In genomic region chr20:8782804-8783203, GRCh38 we compare ENCODE assay signal across 25 cellular contexts.
DNase-seq lines count a peak whose midpoint lies in the region; ATAC-seq, FAIRE-seq and TF ChIP-seq lines count a peak whose summit lies in the region.
"Had no signal": no experiment of that assay in that cellular context is flagged by ENCODE, and none has a peak within 500 bp of the region (broad histone marks: within the 10 kb centered on the region; RNA-seq: fewer than 3 reads in every experiment).

No MANE protein-coding gene starts in this region.

- H4K5ac ChIP-seq in IMR-90 (ENCODE audit: low read depth, low read length) (no peak overlapping the region), H1 (ENCODE audit: insufficient read length, low read depth, low read length) (no peak overlapping the region)

- H3K27ac ChIP-seq in ACC112 (ENCODE audit: low read depth, low read length): peak overlapping the region; percentile 74
- no peak overlapping the region for H3K27ac ChIP-seq in IMR-90 (ENCODE audit: insufficient read depth, low read length)
- H3K27ac ChIP-seq in H1 (ENCODE audit: low read depth, low read length): no peak overlapping the region
- H3K27ac ChIP-seq: A549, upper lobe of left lung had no signal

- H3K79me2 ChIP-seq in ACC112 (ENCODE audit: control insufficient read depth, insufficient read depth, low read length, unreplicated experiment) (no peaks in the 10 kb centered on the region), H1 (ENCODE audit: control insufficient read depth in 1 of 2, insufficient read depth in 2 of 2, low read length in 2 of 2) (no peaks in the 10 kb centered on the region)

- H3K4me3 ChIP-seq in ACC112 (ENCODE audit: low read depth, low read length) (peak overlapping the region; percentile 23; the same call in 1 of the 2 replicates), IMR-90 (ENCODE audit: insufficient read depth, low read depth, low read length) (no peak overlapping the region), H1 (ENCODE audit: extremely low read depth in 1 of 4, insufficient read depth in 2 of 4, low read depth in 3 of 4, low read length in 4 of 4) (no peak overlapping the region)
- H3K4me3 ChIP-seq: A549, K562, upper lobe of left lung had no signal

- no peak overlapping the region for H3K18ac ChIP-seq in IMR-90 (ENCODE audit: low read depth, low read length)
- no peak overlapping the region for H3K18ac ChIP-seq in H1 (ENCODE audit: extremely low read depth, low read length)

- FAIRE-seq in H1 (lab: Jason Lieb, UNC) (peak; percentile 48), D721Med (lab: Jason Lieb, UNC) (no peak)
- FAIRE-seq: A549, bronchial epithelial cell, H54, K562, kidney had no signal

- no peak overlapping the region for H3K4me2 ChIP-seq in IMR-90 (ENCODE audit: low read depth, low read length)
- no peak overlapping the region for H3K4me2 ChIP-seq in H1 (ENCODE audit: insufficient read depth in 1 of 2, low read depth in 2 of 2, low read length in 2 of 2)
- H3K4me2 ChIP-seq: A549 had no signal

- H4K8ac ChIP-seq in IMR-90 (ENCODE audit: low read depth in 2 of 2, low read length in 2 of 2): no peak overlapping the region
- no peak overlapping the region for H4K8ac ChIP-seq in H1 (ENCODE audit: extremely low read depth, insufficient read depth, low read length)

- no peak overlapping the region for H3K27ac Mint-ChIP-seq in nephron progenitor cell
- H3K27ac Mint-ChIP-seq: activated naive CD4-positive, alpha-beta T cell treated with anti-CD3 and anti-CD28 coated beads, Interleukin-2, amount 50 U/mL, for 72 hours; CD4-positive, alpha-beta T cell; T-helper 17 cell had no signal

- no peak for TF ChIP-seq EP300 in H1 (IDR thresholded peaks at IDR 0.05; ENCODE audit: borderline replicate concordance in 1 of 2, low read depth in 2 of 2, low read length in 2 of 2)

- H4K20me1 ChIP-seq in IMR-90 (ENCODE audit: insufficient read depth, low read length): no peaks in the 10 kb centered on the region
- H4K20me1 ChIP-seq in H1 (replicated peaks in 1 of 2; ENCODE audit: control insufficient read depth in 1 of 2, insufficient read depth in 2 of 2, low read length in 2 of 2): no peaks in the 10 kb centered on the region

- ATAC-seq in IMR-90 (ENCODE audit: low read depth): peak; percentile 48
- ATAC-seq in SK-N-SH treated with all-trans-retinoic acid at 6 μM for 48 hours: no peak
- ATAC-seq: A549; activated naive CD4-positive, alpha-beta T cell treated with anti-CD3 and anti-CD28 coated beads, Interleukin-2, amount 50 U/mL, for 72 hours; esophagus mucosa; K562; stimulated activated naive CD8-positive, alpha-beta T cell treated with anti-CD3 and anti-CD28 coated beads, Interleukin-15, Interleukin-2, amounts not matched to agents 100 U/mL and 50 U/mL, for 24 hours; T-helper 17 cell had no signal

- H2BK120ac ChIP-seq in IMR-90 (ENCODE audit: low read depth, low read length) (no peak overlapping the region), H1 (replicated peaks; ENCODE audit: low read depth, low read length) (no peak overlapping the region)

- TF ChIP-seq POLR2A in IMR-90 (IDR thresholded peaks at IDR 0.05; ENCODE audit: low read depth, low read length) (no peak), H1 (IDR thresholded peaks at IDR 0.05; ENCODE audit: control extremely low read depth in 1 of 2, low read depth in 2 of 2, low read length in 2 of 2) (no peak)

- H3K4me1 Mint-ChIP-seq in nephron progenitor cell: peaks cover 5% of the 10 kb centered on the region

- no peak overlapping the region for H3K23ac ChIP-seq in IMR-90 (ENCODE audit: low read depth, low read length)
- H3K23ac ChIP-seq in H1 (ENCODE audit: insufficient read length): no peak overlapping the region

- H3K4me1 ChIP-seq in ACC112 (ENCODE audit: control insufficient read depth, insufficient read depth, low read length, unreplicated experiment): peaks cover 27% of the 10 kb centered on the region
- H3K4me1 ChIP-seq in IMR-90 (ENCODE audit: control insufficient read depth, insufficient read depth, low read length): peaks cover 5% of the 10 kb centered on the region
- H3K4me1 ChIP-seq in H1 (replicated peaks in 1 of 4; ENCODE audit: control insufficient read depth in 3 of 4, insufficient read depth in 4 of 4, low read length in 3 of 4): peaks cover 0 to 2% (median 0%) of the 10 kb centered on the region in 4 experiments; a peak in 3 of 7 replicates
- H3K4me1 ChIP-seq: A549, upper lobe of left lung had no signal

- H3K36me3 ChIP-seq in ACC112 (ENCODE audit: insufficient read depth, low read length) (0 out of 2 replicates have a peak, but pooled peaks cover 3% of the 10 kb centered on the region), IMR-90 (ENCODE audit: control insufficient read depth, insufficient read depth, low read length) (peaks cover 3% of the 10 kb centered on the region; the same call in 1 of the 2 replicates), H1 (ENCODE audit: control insufficient read depth in 2 of 4, insufficient read depth in 4 of 4, low read length in 3 of 4) (no peaks in the 10 kb centered on the region; a peak in 1 of 8 replicates)
- H3K36me3 ChIP-seq: upper lobe of left lung had no signal

- POLR2A ChIA-PET in IMR-90 (lab: Charles Lee; ENCODE audit: unreplicated experiment): no interaction called here
- POLR2A ChIA-PET in H1 (lab: Charles Lee; ENCODE audit: partially characterized antibody): no interaction called here

- peaks cover 4% of the 10 kb centered on the region; the same call in 1 of the 2 replicates for H3K9me1 ChIP-seq in IMR-90 (ENCODE audit: insufficient read depth, low read length)

- H3K4ac ChIP-seq in IMR-90 (ENCODE audit: low read depth, low read length) (no peak overlapping the region), H1 (replicated peaks; ENCODE audit: insufficient read length, low read depth, low read length) (no peak overlapping the region)

- H2BK12ac ChIP-seq in H1 (ENCODE audit: low read depth, low read length): no peak overlapping the region

- dilution Hi-C loops in IMR-90 (cut with HindIII; ENCODE audit: low sequenced_read_pairs, unreplicated experiment): no loop called here

- H2BK20ac ChIP-seq in IMR-90 (ENCODE audit: low read depth, low read length) (no peak overlapping the region), H1 (ENCODE audit: low read length) (no peak overlapping the region)

- H3K79me1 ChIP-seq in IMR-90 (ENCODE audit: low read depth in 1 of 2, low read length in 2 of 2) (no peaks in the 10 kb centered on the region), H1 (ENCODE audit: low read depth, low read length) (no peaks in the 10 kb centered on the region)

- no peak overlapping the region for H3K9ac ChIP-seq in IMR-90 (ENCODE audit: low read depth, low read length)
- no peak overlapping the region for H3K9ac ChIP-seq in H1 (replicated peaks in 1 of 4; ENCODE audit: extremely low read depth in 1 of 4, low read depth in 3 of 4, low read length in 3 of 4)

- peak overlapping the region; percentile 39 for H2BK5ac ChIP-seq in IMR-90 (ENCODE audit: low read depth, low read length, poor library complexity, severe bottlenecking)
- no peak overlapping the region for H2BK5ac ChIP-seq in H1 (ENCODE audit: low read depth, low read length)

- H2AK5ac ChIP-seq in IMR-90 (ENCODE audit: low read depth, low read length) (no peak overlapping the region), H1 (ENCODE audit: low read depth, low read length) (no peak overlapping the region)

- peak; percentile 43 for DNase-seq in IMR-90
- DNase-seq in H1 (ENCODE audit: low read depth in 1 of 2, low spot score in 2 of 2): no peak
- DNase-seq in iris pigment epithelial cell (ENCODE audit: low read depth): peak; percentile 8
- no peak for DNase-seq in occipital lobe (lab: John Stamatoyannopoulos, UW)
- DNase-seq in nephron progenitor cell: no peak
- DNase-seq in D721Med (ENCODE audit: insufficient read length, low spot score): no peak
- DNase-seq: activated CD4-positive, alpha-beta T cell treated with anti-CD3 and anti-CD28 coated beads, Interleukin-2, amount 50 U/mL, for 48 hours; CD4-positive, alpha-beta T cell; hypothalamus; kidney; NCI-H2081; NCI-H526; right cardiac atrium; SHP77 treated with DMSO at 0.1 percent for 48 hours; stimulated activated naive CD8-positive, alpha-beta T cell treated with anti-CD3 and anti-CD28 coated beads, Interleukin-15, Interleukin-2, amounts not matched to agents 100 U/mL and 50 U/mL, for 24 hours; T-helper 17 cell; upper lobe of left lung had no signal

- H2AK9ac ChIP-seq in IMR-90 (replicated peaks; ENCODE audit: low read depth, low read length, poor library complexity): no peak overlapping the region

- H3K27me3 ChIP-seq in ACC112 (ENCODE audit: insufficient read depth, low read length) (no peaks in the 10 kb centered on the region), IMR-90 (ENCODE audit: control insufficient read depth, insufficient read depth, low read length) (no peaks in the 10 kb centered on the region), H1 (replicated peaks in 1 of 4; ENCODE audit: control insufficient read depth in 3 of 4, extremely low read depth in 1 of 4, insufficient read depth in 3 of 4, low read length in 3 of 4) (no peaks in the 10 kb centered on the region)
- H3K27me3 ChIP-seq: upper lobe of left lung had no signal

- in situ Hi-C loops in IMR-90 (cut with MboI; ENCODE audit: low sequenced_read_pairs): no loop called here

- H3K4me3 Mint-ChIP-seq in nephron progenitor cell: no peak overlapping the region
- H3K4me3 Mint-ChIP-seq: CD4-positive, alpha-beta T cell; T-helper 17 cell had no signal

- TF ChIP-seq CTCF in IMR-90 (conservative IDR thresholded peaks at IDR 0.05; ENCODE audit: low read depth, low read length): no peak
- TF ChIP-seq CTCF in H1 (IDR thresholded peaks at IDR 0.05; ENCODE audit: control extremely low read depth in 1 of 3, insufficient read depth in 1 of 3, low read depth in 1 of 3, low read length in 3 of 3): no peak
- no peak for TF ChIP-seq CTCF in nephron progenitor cell (IDR thresholded peaks at IDR 0.05)
- TF ChIP-seq CTCF in D721Med (IDR thresholded peaks at IDR 0.05; ENCODE audit: insufficient read depth, missing control alignments): no peak

- TF ChIP-seq RAD21 in IMR-90 (IDR thresholded peaks at IDR 0.05; ENCODE audit: low read length) (no peak), H1 (IDR thresholded peaks at IDR 0.05 in 1 of 2, conservative IDR thresholded peaks at IDR 0.05 in 1 of 2; ENCODE audit: low read depth in 2 of 2, low read length in 2 of 2) (no peak)

- no TSS peak for BruUV-seq in IMR-90 (replicated peaks; lab: Mats Ljungman, UMichigan)

- H2AFZ ChIP-seq in ACC112 (ENCODE audit: low read length, unreplicated experiment): peak overlapping the region; percentile 59
- H2AFZ ChIP-seq in IMR-90 (replicated peaks; ENCODE audit: low read length, poor library complexity): no peak overlapping the region
- no peak overlapping the region for H2AFZ ChIP-seq in H1 (ENCODE audit: low read length)

- CTCF ChIA-PET in IMR-90 (lab: Yijun Ruan, JAX) (no interaction called here), H1 (lab: Charles Lee; ENCODE audit: partially characterized antibody) (interaction anchor here (0.6 to 1.8 kb wide), 3 partner anchors 10 to 20 kb away, joined by 3 to 4 read pairs (median 3); no protein-coding TSS in a partner anchor)

- no peak overlapping the region for H3K14ac ChIP-seq in IMR-90 (replicated peaks; ENCODE audit: low read depth, low read length)
- no peak overlapping the region for H3K14ac ChIP-seq in H1 (ENCODE audit: insufficient read length)

- H4K91ac ChIP-seq in IMR-90 (ENCODE audit: insufficient read depth, low read depth, low read length) (no peak overlapping the region), H1 (replicated peaks; ENCODE audit: insufficient read length, low read length) (no peak overlapping the region)

- H3K56ac ChIP-seq in IMR-90 (ENCODE audit: extremely low read depth, insufficient read depth, low read length) (no peak overlapping the region), H1 (replicated peaks; ENCODE audit: insufficient read length, low read depth, low read length) (no peak overlapping the region)

- H3K9me3 ChIP-seq in IMR-90 (ENCODE audit: control insufficient read depth, insufficient read depth, low read length) (no peaks in the 10 kb centered on the region), H1 (ENCODE audit: insufficient read depth in 2 of 2, low read depth in 1 of 2, low read length in 1 of 2) (no peaks in the 10 kb centered on the region; a peak in 1 of 4 replicates)
- H3K9me3 ChIP-seq: A549, upper lobe of left lung had no signal

- H3K27me3 Mint-ChIP-seq in nephron progenitor cell (ENCODE audit: low read depth, poor library complexity): no peaks in the 10 kb centered on the region
- H3K27me3 Mint-ChIP-seq: CD4-positive, alpha-beta T cell; T-helper 17 cell had no signal

- H3K36me3 Mint-ChIP-seq in nephron progenitor cell (ENCODE audit: low read depth): peaks cover 45% of the 10 kb centered on the region

- 0 out of 2 replicates have a peak, but pooled peaks cover 3% of the 10 kb centered on the region for H3K23me2 ChIP-seq in H1 (ENCODE audit: low read depth, low read length)

- intact Hi-C loops in IMR-90 (cut with micrococcal nuclease): no loop called here

- H2BK15ac ChIP-seq in IMR-90 (ENCODE audit: low read depth, low read length) (no peak overlapping the region), H1 (ENCODE audit: low read length) (no peak overlapping the region)

- peaks cover 17% of the 10 kb centered on the region for H3K9me3 Mint-ChIP-seq in nephron progenitor cell
- H3K9me3 Mint-ChIP-seq: CD4-positive, alpha-beta T cell had no signal

- WGBS in IMR-90 (ENCODE audit: extremely low coverage in 2 of 2, insufficient read length in 1 of 2), 2 experiments: no CpG with 5 or more reads among the region's 2 CpGs
- 86% methylated on average over 2 of the region's 2 CpGs; no CpG with 5 or more reads in 1 of the 2 experiments for WGBS in H1 (ENCODE audit: extremely low coverage in 1 of 2, insufficient coverage in 1 of 2, insufficient read length in 1 of 2, insufficient replicate concordance in 2 of 2, low coverage in 1 of 2, low lambda C conversion rate in 2 of 2, missing lambda C conversion rate in 1 of 2), 2 experiments

Comparison
In these comparisons a context has a peak if more than half of its experiments do, and no peak if none do; other contexts are left out.
1. DNase-seq: peak in IMR-90 (single experiment) and iris pigment epithelial cell (single experiment); none in H1 (0 of 2), occipital lobe (single experiment), nephron progenitor cell (single experiment) and D721Med (single experiment).